ENCODE assay signal across 16 cellular contexts in the genomic region with DNA sequence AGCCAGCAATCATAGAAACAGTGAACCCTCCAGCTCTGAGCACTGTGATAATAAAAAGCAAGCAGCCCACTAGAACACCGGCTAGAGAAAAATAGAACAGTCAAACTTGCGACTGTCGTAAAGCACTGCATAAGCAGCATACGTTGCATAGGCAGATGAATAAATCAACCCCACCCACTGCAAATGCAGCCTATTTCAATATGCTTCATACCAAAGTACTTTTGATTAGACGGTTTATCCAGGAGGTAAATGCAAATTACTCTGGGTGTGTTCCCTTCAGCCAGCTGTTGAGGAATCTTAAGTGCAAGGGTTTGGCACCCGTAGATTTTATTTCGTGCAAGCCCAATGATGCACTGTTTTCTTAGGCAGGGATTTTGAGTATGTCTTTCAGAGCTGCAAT. TPM values are rescaled to one million over a fixed set of nuclear protein-coding genes. Genes with fewer than 3 reads are reported as not detected.
DNase-seq lines count a peak whose midpoint lies in the region; ATAC-seq and TF ChIP-seq lines count a peak whose summit lies in the region.
"Had no signal": no experiment of that assay in that cellular context is flagged by ENCODE, and none has a peak within 500 bp of the region (broad histone marks: within the 10 kb centered on the region; RNA-seq: fewer than 3 reads in every experiment).

No MANE protein-coding gene starts in this region.

- peaks cover 3 to 27% (median 8%) of the 10 kb centered on the region in 3 donors for H3K27me3 Mint-ChIP-seq in CD14-positive monocyte (ENCODE audit: low read depth in 3 of 3)

- H3K36me3 Mint-ChIP-seq in CD14-positive monocyte: no peaks in the 10 kb centered on the region
- H3K36me3 Mint-ChIP-seq: CD4-positive, CD25-positive, alpha-beta regulatory T cell had no signal

- peak; percentile 88 to 92 for DNase-seq in NCI-H526 (lab: John Stamatoyannopoulos, UW)
- no peak for DNase-seq in heart left ventricle
- no peak for DNase-seq in left colon
- no peak for DNase-seq in CD14-positive monocyte (ENCODE audit: low spot score)
- no peak for DNase-seq in NCI-H82 (lab: John Stamatoyannopoulos, UW)
- DNase-seq: CD4-positive, CD25-positive, alpha-beta regulatory T cell; Karpas-422; NCI-H1694; NCI-H2081; NCI-H2171; NCI-H69 had no signal

- peak in 2 of 4 donors; percentile 11 to 47 for ATAC-seq in heart left ventricle
- ATAC-seq in left colon: peak; percentile 97
- no peak for ATAC-seq in GM21737 (IDR thresholded peaks at IDR 0.05; ENCODE audit: unreplicated experiment)
- ATAC-seq: SK-N-SH treated with all-trans-retinoic acid at 6 μM for 48 hours had no signal

- TF ChIP-seq CTCF in heart left ventricle (IDR thresholded peaks at IDR 0.05): no peak
- TF ChIP-seq CTCF in CD14-positive monocyte (IDR thresholded peaks at IDR 0.05): no peak

- peaks cover 0 to 5% (median 0%) of the 10 kb centered on the region in 7 donors for H3K9me3 Mint-ChIP-seq in CD14-positive monocyte

- no peaks in the 10 kb centered on the region for H4K20me1 ChIP-seq in BLaER1

- no peak overlapping the region for H3K4me3 Mint-ChIP-seq in CD14-positive monocyte
- H3K4me3 Mint-ChIP-seq: CD4-positive, CD25-positive, alpha-beta regulatory T cell had no signal

- H3K4me2 ChIP-seq in BLaER1: peak overlapping the region; percentile 62

- H3K27me3 ChIP-seq in BLaER1 (no peaks in the 10 kb centered on the region), heart left ventricle (peaks cover 0 to 5% (median 0%) of the 10 kb centered on the region in 9 donors)

- WGBS in heart left ventricle, 4 donors: 45 to 52% (median 50%) methylated on average over 7 of the region's 7 CpGs

- H3K4me1 ChIP-seq in BLaER1 (peaks cover 20% of the 10 kb centered on the region), heart left ventricle (peaks cover 0 to 23% (median 0%) of the 10 kb centered on the region in 12 donors)

- H3K9ac ChIP-seq in BLaER1: no peak overlapping the region

- H3K27ac ChIP-seq in BLaER1: no peak overlapping the region
- peak overlapping the region in 8 of 12 donors; percentile 73 to 94 (median 77) for H3K27ac ChIP-seq in heart left ventricle
- H3K27ac ChIP-seq: RWPE1 had no signal

- H3K36me3 ChIP-seq in BLaER1: no peaks in the 10 kb centered on the region
- H3K36me3 ChIP-seq in heart left ventricle: no peaks in the 10 kb centered on the region

- no peaks in the 10 kb centered on the region for H3K4me1 Mint-ChIP-seq in CD14-positive monocyte
- H3K4me1 Mint-ChIP-seq: CD4-positive, CD25-positive, alpha-beta regulatory T cell had no signal

- H3K9me3 ChIP-seq in BLaER1: no peaks in the 10 kb centered on the region
- H3K9me3 ChIP-seq in heart left ventricle: no peaks in the 10 kb centered on the region

- H3K27ac Mint-ChIP-seq in CD14-positive monocyte: no peak overlapping the region
- H3K27ac Mint-ChIP-seq: CD4-positive, CD25-positive, alpha-beta regulatory T cell had no signal

- H3K4me3 ChIP-seq in BLaER1 (no peak overlapping the region), heart left ventricle (peak overlapping the region in 3 of 12 donors; percentile 27 to 44 (median 36))

- intact Hi-C loops in heart left ventricle (cut with DNase I) (loop anchor here in 4 of 10 donors (10.0 kb wide), 2 partner anchors 52 to 58 kb away; no protein-coding TSS in a partner anchor), left colon (cut with DNase I, micrococcal nuclease) (no loop called here), CD14-positive monocyte (cut with micrococcal nuclease) (no loop called here)

- no peak for TF ChIP-seq POLR2A in heart left ventricle (IDR thresholded peaks at IDR 0.05)

RNA-seq across cellular contexts. Expression of gene ANKRD18A, which starts 32.1 kb away (rescaled TPM):
- total RNA-seq in heart left ventricle: 1 to 10 TPM in 6 of 9 donors, under 1 TPM in 3; 0.20 to 6.8 (median 3.1) TPM
- 1 to 10 TPM; 1.3 to 2.2 TPM for polyA plus RNA-seq in heart left ventricle
- 10 to 100 TPM; 12.2 to 12.3 TPM for total RNA-seq in left colon
- polyA plus RNA-seq in CD14-positive monocyte: under 1 TPM in 1 of 2 donors, not detected in 1; 0.10 TPM
- total RNA-seq: M059J had no signal

Comparison
In these comparisons a context has a peak if more than half of its experiments do, and no peak if none do; other contexts are left out.
1. DNase-seq: peak in NCI-H526 (2 of 2); none in heart left ventricle (0 of 5), left colon (0 of 2), CD14-positive monocyte (single experiment) and NCI-H82 (single experiment).